In genomic region chr7:135662373-135663114, GRCh38 we compare ENCODE assay signal across 8 cellular contexts.
DNase-seq lines count a peak whose midpoint lies in the region; ATAC-seq lines count a peak whose summit lies in the region.

STMP1 (plus strand) TSS chr7:135662514.

- DNase-seq in AG20443 (ENCODE audit: low spot score): peak; percentile 98
- DNase-seq in NCI-H345 (lab: John Stamatoyannopoulos, UW): peak; percentile 97
- DNase-seq in activated CD4-positive, CD25-positive, alpha-beta regulatory T cell treated with anti-CD3 and anti-CD28 coated beads, Interleukin-2, amount 50 U/mL, for 16 hours (ENCODE audit: low read depth, low spot score): peak; percentile 95
- peak; percentile 92 for DNase-seq in central memory CD4-positive, alpha-beta T cell
- peak; percentile 97 for DNase-seq in iris pigment epithelial cell (ENCODE audit: low read depth)
- peak; percentile 93 to 94 for DNase-seq in stimulated activated CD4-positive, alpha-beta T cell treated with anti-CD3 and anti-CD28 coated beads, Interleukin-12 subunit alpha, Interleukin-12 subunit beta, amount 100 ng/mL, for 24 hours (ENCODE audit: low read depth in 2 of 2)

- ATAC-seq in GM19025 (IDR thresholded peaks at IDR 0.05; ENCODE audit: low read depth, unreplicated experiment) (peak; percentile 96), HG03280 (IDR thresholded peaks at IDR 0.05; ENCODE audit: unreplicated experiment) (peak; percentile 97)

Comparison
In these comparisons a context has a peak if more than half of its experiments do, and no peak if none do; other contexts are left out.
1. Peak in every context shown above with its lines: DNase-seq and ATAC-seq.